8 cellular contexts compared by ENCODE assay signal in genomic region chr3:46558184-46559029, GRCh38. TPM values are rescaled to one million over a fixed set of nuclear protein-coding genes. Genes with fewer than 3 reads are reported as not detected.
DNase-seq lines count a peak whose midpoint lies in the region; ATAC-seq lines count a peak whose summit lies in the region.

No MANE protein-coding gene starts in this region.

- H3K9me3 ChIP-seq in adipocyte (ENCODE audit: control insufficient read depth, low read length) (peaks cover 11% of the 10 kb centered on the region), skeletal muscle satellite cell (replicated peaks; ENCODE audit: low read length) (peaks cover 12% of the 10 kb centered on the region)

- H3K27me3 ChIP-seq in adipocyte (replicated peaks; ENCODE audit: control insufficient read depth, insufficient read depth, low read length) = no peaks in the 10 kb centered on the region
- H3K27me3 ChIP-seq in skeletal muscle satellite cell (ENCODE audit: control insufficient read depth, insufficient read depth, low read length) = no peaks in the 10 kb centered on the region

- H3K4me1 Mint-ChIP-seq in IgD-negative memory B cell = peaks cover 6 to 11% (median 10%) of the 10 kb centered on the region in 3 donors

- peak overlapping the region; percentile 73 for H3K4me2 ChIP-seq in skeletal muscle satellite cell (ENCODE audit: low read length)

- H3K27me3 Mint-ChIP-seq in IgD-negative memory B cell = no peaks in the 10 kb centered on the region

- peaks cover 2% of the 10 kb centered on the region for H3K36me3 Mint-ChIP-seq in IgD-negative memory B cell

- no peaks in the 10 kb centered on the region for H3K9me3 Mint-ChIP-seq in IgD-negative memory B cell

- ATAC-seq in GM21576 (IDR thresholded peaks at IDR 0.05; ENCODE audit: unreplicated experiment) = peak; percentile 86

- H3K9ac ChIP-seq in adipocyte (ENCODE audit: low read length) = peak overlapping the region; percentile 68
- H3K9ac ChIP-seq in skeletal muscle satellite cell (ENCODE audit: low read depth, low read length) = peak overlapping the region; percentile 47

- H3K27ac Mint-ChIP-seq in IgD-negative memory B cell = no peak overlapping the region

- H3K36me3 ChIP-seq in adipocyte (ENCODE audit: control insufficient read depth, insufficient read depth, low read length, severe bottlenecking) (no peaks in the 10 kb centered on the region), skeletal muscle satellite cell (ENCODE audit: insufficient read depth, low read length) (peaks cover 3% of the 10 kb centered on the region)

- H3K4me1 ChIP-seq in adipocyte (ENCODE audit: control insufficient read depth, insufficient read depth, low read length) (peaks cover 13% of the 10 kb centered on the region), skeletal muscle satellite cell (ENCODE audit: control insufficient read depth, insufficient read depth, low read length) (peaks cover 42% of the 10 kb centered on the region)

- H3K4me3 ChIP-seq in adipocyte (ENCODE audit: low read length) = peak overlapping the region; percentile 75
- H3K4me3 ChIP-seq in skeletal muscle satellite cell (ENCODE audit: low read length) = peak overlapping the region; percentile 59

- peak; percentile 86 for DNase-seq in DMS53 (lab: John Stamatoyannopoulos, UW)
- peak; percentile 95 for DNase-seq in SW480 (ENCODE audit: low spot score)
- peak; percentile 24 for DNase-seq in adipocyte (ENCODE audit: low read depth)
- peak; percentile 28 to 40 for DNase-seq in hippocampal formation (lab: John Stamatoyannopoulos, UW)
- no peak for DNase-seq in cortex of kidney (lab: John Stamatoyannopoulos, UW)

- H3K4me3 Mint-ChIP-seq in IgD-negative memory B cell = peak overlapping the region; percentile 31 to 93 (median 58)

RNA-seq across cellular contexts. Expression of gene LRRC2, which starts 7.7 kb away (rescaled TPM):
- polyA plus RNA-seq in IgD-negative memory B cell = 0.06 TPM
- total RNA-seq in skeletal muscle satellite cell (2012; rRNA removed) = under 0.01 and 0.25 TPM in 2 replicates

RNA-seq across cellular contexts. Expression of gene FAM240A, which starts 53.9 kb away (rescaled TPM):
- not detected for polyA plus RNA-seq in IgD-negative memory B cell
- total RNA-seq in skeletal muscle satellite cell (2012; rRNA removed) = not detected in 2 replicates
